24 cellular contexts compared by ENCODE assay signal in genomic region chr6:104349191-104349590, GRCh38.
"Had no signal": no experiment of that assay in that cellular context is flagged by ENCODE, and none has a peak within 500 bp of the region (broad histone marks: within the 10 kb centered on the region; RNA-seq: fewer than 3 reads in every experiment).

No MANE protein-coding gene starts in this region.

- H3K27me3 Mint-ChIP-seq: natural killer cell treated with Interleukin-12 subunit alpha and Interleukin-12 subunit beta and Interleukin-15 and Interleukin-18, amount 100 ng/mL, for 72 hours; stimulated activated memory B cell treated with anti-CD40 and anti-IgM and Interleukin-4, amounts not matched to agents 10 μg/mL and 1 μg/mL and 100 μg/mL, for 72 hours; stimulated activated naive CD8-positive, alpha-beta T cell treated with anti-CD3 and anti-CD28 coated beads, Interleukin-15, amount 100 ng/mL, for 72 hours; type B pancreatic cell had no signal

- H3K36me3 Mint-ChIP-seq: immature natural killer cell; natural killer cell treated with Interleukin-12 subunit alpha and Interleukin-12 subunit beta and Interleukin-15 and Interleukin-18, amount 100 ng/mL, for 72 hours; stimulated activated memory B cell treated with anti-CD40 and anti-IgM and Interleukin-4, amounts not matched to agents 10 μg/mL and 1 μg/mL and 100 μg/mL, for 72 hours; type B pancreatic cell had no signal

- H3K4me3 Mint-ChIP-seq: immature natural killer cell; naive thymus-derived CD4-positive, alpha-beta T cell; natural killer cell treated with Interleukin-12 subunit alpha and Interleukin-12 subunit beta and Interleukin-15 and Interleukin-18, amount 100 ng/mL, for 72 hours; stimulated activated memory B cell treated with anti-CD40 and anti-IgM and Interleukin-4, amounts not matched to agents 10 μg/mL and 1 μg/mL and 100 μg/mL, for 72 hours; stimulated activated naive CD8-positive, alpha-beta T cell treated with anti-CD3 and anti-CD28 coated beads, Interleukin-15, amount 100 ng/mL, for 72 hours; type B pancreatic cell had no signal

- H3K4me1 ChIP-seq: left ventricle myocardium inferior, right atrium auricular region, right lobe of liver, tibial nerve, uterus had no signal

- H3K27ac Mint-ChIP-seq: immature natural killer cell; naive thymus-derived CD4-positive, alpha-beta T cell; natural killer cell treated with Interleukin-12 subunit alpha and Interleukin-12 subunit beta and Interleukin-15 and Interleukin-18, amount 100 ng/mL, for 72 hours; progenitor cell of endocrine pancreas; stimulated activated memory B cell treated with anti-CD40 and anti-IgM and Interleukin-4, amounts not matched to agents 10 μg/mL and 1 μg/mL and 100 μg/mL, for 72 hours; stimulated activated naive CD8-positive, alpha-beta T cell treated with anti-CD3 and anti-CD28 coated beads, Interleukin-15, amount 100 ng/mL, for 72 hours; type B pancreatic cell had no signal

- H3K9me3 ChIP-seq: right lobe of liver, uterus had no signal

- H3K27me3 ChIP-seq: ovary, right atrium auricular region, right lobe of liver, tibial nerve, uterus had no signal

- H3K4me2 ChIP-seq: smooth muscle cell had no signal

- DNase-seq: immature natural killer cell; kidney; left ventricle myocardium inferior; mesendoderm; midbrain; mucosa of descending colon; naive thymus-derived CD4-positive, alpha-beta T cell; ovary; right lobe of liver; stimulated activated CD4-positive, alpha-beta T cell treated with anti-CD3 and anti-CD28 coated beads, Interleukin-1b, Interleukin-23, amount 100 ng/mL, for 48 hours; stimulated activated CD4-positive, alpha-beta T cell treated with anti-CD3 and anti-CD28 coated beads, Interleukin-2, amount 100 ng/mL, for 48 hours; stimulated activated CD4-positive, alpha-beta T cell treated with anti-CD3 and anti-CD28 coated beads, Interleukin-4, amount 100 ng/mL, for 4 hours; stimulated activated CD8-positive, alpha-beta memory T cell treated with anti-CD3 and anti-CD28 coated beads, Interleukin-4, amount 100 ng/mL, for 48 hours; stimulated activated naive CD4-positive, alpha-beta T cell treated with Interleukin-2 at 50 U/mL for 16 hours; stimulated activated naive CD8-positive, alpha-beta T cell treated with anti-CD3 and anti-CD28 coated beads, Interleukin-15, amount 100 ng/mL, for 72 hours; substantia nigra; uterus had no signal

- H3K27ac ChIP-seq: left ventricle myocardium inferior, ovary, right atrium auricular region, right lobe of liver, tibial nerve, uterus had no signal

- H3K4me1 Mint-ChIP-seq: immature natural killer cell; naive thymus-derived CD4-positive, alpha-beta T cell; stimulated activated memory B cell treated with anti-CD40 and anti-IgM and Interleukin-4, amounts not matched to agents 10 μg/mL and 1 μg/mL and 100 μg/mL, for 72 hours; stimulated activated naive CD8-positive, alpha-beta T cell treated with anti-CD3 and anti-CD28 coated beads, Interleukin-15, amount 100 ng/mL, for 72 hours had no signal
